ENCODE assay signal across 13 cellular contexts in the genomic region with DNA sequence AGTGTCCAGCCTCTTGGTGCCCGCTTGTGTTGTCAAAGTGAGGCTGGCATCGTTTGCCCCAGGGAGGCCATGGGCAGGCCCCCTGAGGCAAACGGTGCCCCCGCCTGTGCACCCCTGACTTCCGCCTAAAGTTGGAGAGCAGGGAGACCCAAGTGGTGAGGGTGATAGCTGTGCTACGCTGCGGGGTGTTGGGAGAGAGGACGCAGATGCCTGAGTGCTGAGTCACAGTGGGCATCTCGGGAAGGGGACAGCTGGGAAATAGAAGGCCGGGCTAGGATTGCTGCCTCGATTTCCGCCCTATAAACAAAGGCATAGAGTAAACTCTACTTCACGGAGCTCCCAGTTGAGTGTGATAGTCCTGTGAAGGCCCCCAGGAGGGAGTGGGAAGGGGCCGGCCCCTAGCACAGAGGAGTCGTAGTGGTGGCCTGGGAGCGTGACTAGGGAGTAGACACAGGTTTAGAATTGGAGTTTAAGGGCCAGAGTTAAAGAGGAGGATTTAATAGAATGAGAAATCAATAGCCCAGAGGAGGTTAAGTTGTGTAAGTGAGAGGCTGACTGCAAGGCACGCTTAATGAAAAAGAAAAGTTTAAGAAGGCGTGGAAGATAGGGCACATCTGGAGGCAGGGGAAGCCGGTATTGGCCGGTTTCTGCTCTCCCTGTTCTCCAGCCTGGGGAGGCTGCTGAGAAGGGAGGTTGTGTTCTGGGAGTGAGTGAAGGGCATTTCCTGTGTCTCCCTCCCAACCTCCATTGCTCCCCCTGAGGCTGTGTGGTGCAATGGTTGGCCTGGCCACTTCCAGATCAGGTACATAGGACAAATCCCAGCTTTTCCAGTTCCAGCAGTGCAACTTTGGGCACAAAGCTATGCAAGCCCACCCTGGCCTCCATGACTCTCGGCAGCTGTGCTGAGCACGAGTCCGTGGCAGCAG. TPM values are rescaled to one million over a fixed set of nuclear protein-coding genes. Genes with fewer than 3 reads are reported as not detected.
DNase-seq lines count a peak whose midpoint lies in the region; ATAC-seq and TF ChIP-seq lines count a peak whose summit lies in the region.
"Had no signal": no experiment of that assay in that cellular context is flagged by ENCODE, and none has a peak within 500 bp of the region (broad histone marks: within the 10 kb centered on the region; RNA-seq: fewer than 3 reads in every experiment).

No MANE protein-coding gene starts in this region.

- intact Hi-C loops in HCT116 (cut with micrococcal nuclease) = no loop called here

- H4K20me1 ChIP-seq in HCT116 (ENCODE audit: insufficient read depth) = no peaks in the 10 kb centered on the region

- no peak overlapping the region for H3K27ac ChIP-seq in HCT116 (ENCODE audit: low read depth, low read length)

- peaks cover 11 to 12% of the 10 kb centered on the region in 2 experiments; a peak in 3 of 4 replicates for H3K4me1 ChIP-seq in HCT116 (ENCODE audit: control insufficient read depth in 1 of 2, insufficient read depth in 2 of 2, low read length in 2 of 2)

- no peaks in the 10 kb centered on the region for H3K9me3 ChIP-seq in HCT116 (ENCODE audit: control insufficient read depth in 1 of 2, insufficient read depth in 1 of 2, low read depth in 1 of 2, low read length in 2 of 2)

- TF ChIP-seq POLR2A in HCT116 (IDR thresholded peaks at IDR 0.05; ENCODE audit: borderline replicate concordance, extremely low read depth, insufficient read depth, insufficient read length) = no peak

- DNase-seq in 8988T (peak; percentile 70), HCT116 (ENCODE audit: low read depth, low spot score) (no peak), dermis blood vessel endothelial cell (peak; percentile 58), mesenteric fat pad (ENCODE audit: low spot score) (peak; percentile 55), HUDEP-2 (lab: John Stamatoyannopoulos, UW; ENCODE audit: unreplicated experiment in 76 of 76) (no peak), NCI-H146 treated with DMSO at 0.1 percent for 48 hours (lab: John Stamatoyannopoulos, UW; ENCODE audit: unreplicated experiment) (no peak), AG20443 (ENCODE audit: low spot score) (no peak)
- DNase-seq: activated CD8-positive, alpha-beta T cell treated with anti-CD3 and anti-CD28 coated beads, Interleukin-2, amount 10 ng/mL, durations not matched to agents 7 days and 5 days; activated naive CD4-positive, alpha-beta T cell; DND-41; OCI-M1; stimulated activated CD8-positive, alpha-beta memory T cell treated with anti-CD3 and anti-CD28 coated beads, Interleukin-4, amount 100 ng/mL, for 48 hours had no signal

- H3K4me3 ChIP-seq in HCT116 (replicated peaks in 1 of 2; ENCODE audit: low read depth in 1 of 2, low read length in 2 of 2) = no peak overlapping the region

- no peaks in the 10 kb centered on the region for H3K36me3 ChIP-seq in HCT116 (ENCODE audit: control insufficient read depth in 1 of 2, insufficient read depth in 2 of 2, low read length in 2 of 2)

- no peaks in the 10 kb centered on the region for H3K27me3 ChIP-seq in HCT116 (ENCODE audit: insufficient read depth, low read length)

- no peak overlapping the region for H2AFZ ChIP-seq in HCT116 (ENCODE audit: low read depth, low read length, poor library complexity, severe bottlenecking)

- H3K4me2 ChIP-seq in HCT116 (ENCODE audit: low read length) = peak overlapping the region; percentile 39

- no peak for TF ChIP-seq CTCF in HCT116 (IDR thresholded peaks at IDR 0.05 in 2 of 3, conservative IDR thresholded peaks at IDR 0.05 in 1 of 3; ENCODE audit: borderline replicate concordance in 1 of 3, insufficient read depth in 1 of 3, low read depth in 2 of 3, low read length in 2 of 3)

- no peak for TF ChIP-seq RAD21 in HCT116 (IDR thresholded peaks at IDR 0.05; ENCODE audit: low read depth)

- no peaks in the 10 kb centered on the region for H3K79me2 ChIP-seq in HCT116 (ENCODE audit: insufficient read depth, low read length)

- ATAC-seq in HCT116 (peak; percentile 57), HG03196 (IDR thresholded peaks at IDR 0.05; ENCODE audit: unreplicated experiment) (no peak)
- ATAC-seq: activated CD8-positive, alpha-beta T cell treated with anti-CD3 and anti-CD28 coated beads, Interleukin-2, amount 10 ng/mL, durations not matched to agents 7 days and 5 days had no signal

- RAD21 ChIA-PET in HCT116 (lab: Charles Lee; ENCODE audit: low non-redundant PET in 1 of 2, low total read pairs in 2 of 2, uncharacterized antibody in 2 of 2, unreplicated experiment in 2 of 2) = no interaction called here

- H3K9ac ChIP-seq in HCT116 (ENCODE audit: low read length) = no peak overlapping the region

- no peaks in the 10 kb centered on the region for H3K9me2 ChIP-seq in HCT116 (ENCODE audit: insufficient read depth)

- CTCF ChIA-PET in HCT116 (lab: Charles Lee) = interaction anchor here (0.9 kb wide), 1 partner anchor 167 kb away, joined by 3 read pairs; no protein-coding TSS in a partner anchor

- POLR2A ChIA-PET in HCT116 (lab: Charles Lee) = no interaction called here

- no TSS peak for BruUV-seq in HCT116 (replicated peaks; lab: Mats Ljungman, UMichigan)

TF ChIP-seq in HCT116, 20 proteins besides CTCF, POLR2A, EP300 and RAD21:
- TF ChIP-seq YY1 (IDR thresholded peaks at IDR 0.05; ENCODE audit: extremely low read depth, insufficient replicate concordance, low read depth, low read length) (no peak), CEBPB (IDR thresholded peaks at IDR 0.05; ENCODE audit: low read depth) (no peak), POLR2AphosphoS5 (IDR thresholded peaks at IDR 0.05; ENCODE audit: low read depth, low read length) (no peak), EZH2 (IDR thresholded peaks at IDR 0.05) (no peak)
- TF ChIP-seq, protein P1, sequence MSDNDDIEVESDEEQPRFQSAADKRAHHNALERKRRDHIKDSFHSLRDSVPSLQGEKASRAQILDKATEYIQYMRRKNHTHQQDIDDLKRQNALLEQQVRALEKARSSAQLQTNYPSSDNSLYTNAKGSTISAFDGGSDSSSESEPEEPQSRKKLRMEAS (IDR thresholded peaks at IDR 0.05) = no peak
TF ChIP-seq in HCT116: peak in this region for 0.

RNA-seq across cellular contexts. Expression of a gene that starts 6.1 kb away (rescaled TPM):
- total RNA-seq in HCT116 (2021; ENCODE audit: unreplicated experiment) (0.52 TPM), dermis blood vessel endothelial cell (under 0.01 TPM in 1 of 2 replicates, not detected in the other), mesenteric fat pad (0.10 TPM)
- 0.16 and 0.18 TPM in 2 replicates for polyA plus RNA-seq in HCT116 (2012)
- total RNA-seq: activated CD8-positive, alpha-beta T cell treated with anti-CD3 and anti-CD28 coated beads, Interleukin-2, amount 10 ng/mL, durations not matched to agents 7 days and 5 days had no signal

Comparison
In these comparisons a context has a peak if more than half of its experiments do, and no peak if none do; other contexts are left out.
1. DNase-seq: peak in 8988T (single experiment), dermis blood vessel endothelial cell (single experiment) and mesenteric fat pad (single experiment); none in HCT116 (single experiment), HUDEP-2 (0 of 76), NCI-H146 treated with DMSO at 0.1 percent for 48 hours (single experiment) and AG20443 (single experiment).